ENCODE assay signal across 31 cellular contexts in the genomic region with DNA sequence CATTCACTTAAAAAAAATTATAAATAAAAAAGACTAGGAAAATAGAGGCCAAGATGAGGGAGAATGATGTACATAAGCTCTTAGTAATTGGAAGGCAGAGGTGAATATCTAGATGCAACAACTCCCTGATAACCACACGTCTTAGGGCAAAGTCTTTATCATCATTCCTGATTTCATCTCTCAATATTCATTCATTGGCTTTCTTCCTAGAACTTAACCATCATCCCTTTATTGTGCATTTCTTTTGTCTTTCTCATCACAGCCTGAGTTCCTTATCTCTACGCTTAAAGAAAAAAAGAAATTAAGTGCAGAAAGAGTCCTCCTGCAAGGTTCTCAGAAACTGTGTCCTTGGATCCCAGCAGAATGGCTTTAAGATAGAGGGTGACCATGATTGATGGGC. TPM values are rescaled to one million over a fixed set of nuclear protein-coding genes. Genes with fewer than 3 reads are reported as not detected.
"Had no signal": no experiment of that assay in that cellular context is flagged by ENCODE, and none has a peak within 500 bp of the region (broad histone marks: within the 10 kb centered on the region; RNA-seq: fewer than 3 reads in every experiment).

No MANE protein-coding gene starts in this region.

- H3K4me3 Mint-ChIP-seq: activated CD4-positive, alpha-beta T cell treated with anti-CD3 and anti-CD28 coated beads for 36 hours; activated CD4-positive, alpha-beta T cell treated with anti-CD3 and anti-CD28 coated beads, Interleukin-2, amount 10 ng/mL, durations not matched to agents 7 days and 5 days; activated naive CD4-positive, alpha-beta T cell treated with anti-CD3 and anti-CD28 coated beads for 36 hours; activated T-cell treated with anti-CD3 and anti-CD28 coated beads, Interleukin-2, amount 50 U/mL, for 4 hours; activated T-helper 1 cell treated with anti-CD3 and anti-CD28 coated beads, Interleukin-12 subunit alpha, Interleukin-12 subunit beta, Interleukin-2, Interleukin-4 antibody, amounts not matched to agents 30 ng/mL and 10 ng/mL and 1 ng/mL, durations not matched to agents 14 hours and 24 hours and 36 hours; central memory CD8-positive, alpha-beta T cell; T-helper 1 cell treated with Interleukin-12 subunit alpha and Interleukin-12 subunit beta and Interleukin-4 antibody, amounts not matched to agents 30 μg/mL and 1 μg/mL, for 36 hours; T-helper 2 cell treated with Interferon-gamma antibody and Interleukin-4, amounts not matched to agents 5 μg/mL and 100 μg/mL, for 36 hours had no signal

- H3K27me3 ChIP-seq: adrenal gland, brain microvascular endothelial cell, Peyer's patch, SJSA1 had no signal

- H3K27ac Mint-ChIP-seq: activated CD4-positive, alpha-beta T cell treated with anti-CD3 and anti-CD28 coated beads for 36 hours; activated CD4-positive, alpha-beta T cell treated with anti-CD3 and anti-CD28 coated beads, Interleukin-2, amount 10 ng/mL, durations not matched to agents 7 days and 5 days; activated naive CD4-positive, alpha-beta T cell treated with anti-CD3 and anti-CD28 coated beads for 36 hours; activated naive CD4-positive, alpha-beta T cell treated with anti-CD3 and anti-CD28 coated beads, Interleukin-2, amount 50 U/mL, for 72 hours; activated T-helper 1 cell treated with anti-CD3 and anti-CD28 coated beads, Interleukin-12 subunit alpha, Interleukin-12 subunit beta, Interleukin-2, Interleukin-4 antibody, amounts not matched to agents 30 ng/mL and 10 ng/mL and 1 ng/mL, durations not matched to agents 14 hours and 24 hours and 36 hours; T-helper 1 cell treated with Interleukin-12 subunit alpha and Interleukin-12 subunit beta and Interleukin-4 antibody, amounts not matched to agents 30 μg/mL and 1 μg/mL, for 36 hours; T-helper 2 cell treated with Interferon-gamma antibody and Interleukin-4, amounts not matched to agents 5 μg/mL and 100 μg/mL, for 36 hours had no signal

- H3K9me3 ChIP-seq: adrenal gland, Peyer's patch, SJSA1, SK-N-SH had no signal

- H3K4me1 ChIP-seq: adrenal gland, Peyer's patch had no signal

- H3K4me2 ChIP-seq: SK-N-SH had no signal

- H3K36me3 ChIP-seq: adrenal gland, brain microvascular endothelial cell, Peyer's patch, SJSA1 had no signal

- H3K27me3 Mint-ChIP-seq: central memory CD8-positive, alpha-beta T cell had no signal

- H3K27ac ChIP-seq: adrenal gland, brain microvascular endothelial cell, Peyer's patch, SJSA1 had no signal

- H3K9me2 ChIP-seq: SK-N-SH had no signal

- DNase-seq: activated CD4-positive, alpha-beta T cell treated with anti-CD3 and anti-CD28 coated beads for 36 hours; activated CD4-positive, alpha-beta T cell treated with anti-CD3 and anti-CD28 coated beads, Interleukin-2, amount 10 ng/mL, durations not matched to agents 7 days and 5 days; activated CD4-positive, alpha-beta T cell treated with anti-CD3 and anti-CD28 coated beads, Interleukin-2, amount 50 U/mL, for 48 hours; activated CD8-positive, alpha-beta memory T cell treated with anti-CD3 and anti-CD28 coated beads, Interleukin-2, amount 50 U/mL, for 4 hours; activated gamma-delta T cell treated with Interleukin-2 at 50 U/mL for 16 hours; activated naive CD4-positive, alpha-beta T cell treated with anti-CD3 and anti-CD28 coated beads for 36 hours; activated T-cell treated with anti-CD3 and anti-CD28 coated beads for 4 hours; activated T-cell treated with anti-CD3 and anti-CD28 coated beads, Interleukin-2, amount 50 U/mL, for 4 hours; adrenal gland; anterior cingulate cortex; brain microvascular endothelial cell; NCI-H1048; NCI-H1105 treated with DMSO at 0.1 percent for 48 hours; NCI-H1436; NCI-H1694; NCI-H1930; NCI-H2081 treated with DMSO at 0.1 percent for 48 hours; NCI-H524 treated with DMSO at 0.1 percent for 48 hours; PC-3; Peyer's patch; RPMI8226; SHP77 treated with DMSO at 0.1 percent for 48 hours; SK-N-SH had no signal

- H3K4me1 Mint-ChIP-seq: activated CD4-positive, alpha-beta T cell treated with anti-CD3 and anti-CD28 coated beads for 36 hours; central memory CD8-positive, alpha-beta T cell had no signal

- H3K4me3 ChIP-seq: adrenal gland, Peyer's patch, SJSA1 had no signal

- ATAC-seq: activated CD4-positive, alpha-beta T cell treated with anti-CD3 and anti-CD28 coated beads for 36 hours; activated CD4-positive, CD25-positive, alpha-beta regulatory T cell treated with anti-CD3 and anti-CD28 coated beads, Interleukin-2, amount 50 U/mL, for 24 hours; activated naive CD4-positive, alpha-beta T cell treated with anti-CD3 and anti-CD28 coated beads, Interleukin-2, amount 50 U/mL, for 72 hours; activated T-cell treated with anti-CD3 and anti-CD28 coated beads, Interleukin-2, amount 50 U/mL, for 4 hours; PC-3 had no signal

- H3K9me3 Mint-ChIP-seq: activated CD4-positive, alpha-beta T cell treated with anti-CD3 and anti-CD28 coated beads, Interleukin-2, amount 10 ng/mL, durations not matched to agents 7 days and 5 days; activated naive CD4-positive, alpha-beta T cell treated with anti-CD3 and anti-CD28 coated beads for 36 hours; central memory CD8-positive, alpha-beta T cell had no signal

RNA-seq across cellular contexts. Expression of a gene that starts 23.2 kb away (rescaled TPM):
- total RNA-seq: NCI-H460 had no signal
